ENCODE assay signal across 8 cellular contexts in genomic region chr19:41927810-41928192, GRCh38. TPM values are rescaled to one million over a fixed set of nuclear protein-coding genes. Genes with fewer than 3 reads are reported as not detected.
DNase-seq lines count a peak whose midpoint lies in the region.

No MANE protein-coding gene starts in this region.

- peaks cover 1% of the 10 kb centered on the region for H3K9me3 ChIP-seq in thymus (ENCODE audit: control insufficient read depth)

- H3K27ac Mint-ChIP-seq in activated naive CD4-positive, alpha-beta T cell treated with anti-CD3 and anti-CD28 coated beads, Interleukin-2, amount 10 ng/mL, durations not matched to agents 7 days and 5 days, result no peak overlapping the region

- CTCF ChIA-PET in activated naive CD4-positive, alpha-beta T cell treated with anti-CD3 and anti-CD28 coated beads, Interleukin-2, amount 10 ng/mL, durations not matched to agents 7 days and 5 days (lab: Charles Lee), result interaction anchor here (1.3 to 2.3 kb wide), 2 partner anchors 40 to 54 kb away, joined by 5 to 9 read pairs; no protein-coding TSS in a partner anchor

- H3K27me3 ChIP-seq in thymus (ENCODE audit: control insufficient read depth, insufficient read depth), result peaks cover 46% of the 10 kb centered on the region

- H3K4me1 Mint-ChIP-seq in activated naive CD4-positive, alpha-beta T cell treated with anti-CD3 and anti-CD28 coated beads, Interleukin-2, amount 10 ng/mL, durations not matched to agents 7 days and 5 days, result peaks cover 31% of the 10 kb centered on the region

- H3K27me3 Mint-ChIP-seq in activated naive CD4-positive, alpha-beta T cell treated with anti-CD3 and anti-CD28 coated beads, Interleukin-2, amount 10 ng/mL, durations not matched to agents 7 days and 5 days, result peaks cover 43% of the 10 kb centered on the region

- no peaks in the 10 kb centered on the region for H3K36me3 ChIP-seq in thymus (ENCODE audit: control insufficient read depth, insufficient read depth)

- 3% methylated on average over 36 of the region's 36 CpGs for WGBS in thymus

- H3K27ac ChIP-seq in thymus (ENCODE audit: low read depth) (no peak overlapping the region), caudate nucleus (ENCODE audit: low read depth, low read length) (no peak overlapping the region)

- peak overlapping the region; percentile 54 for H3K4me3 ChIP-seq in thymus (ENCODE audit: low read length)

- H3K4me1 ChIP-seq in thymus (ENCODE audit: control insufficient read depth, insufficient read depth, low read length), result peaks cover 14% of the 10 kb centered on the region

- DNase-seq in activated effector memory CD4-positive, alpha-beta T cell treated with anti-CD3 and anti-CD28 coated beads, Interleukin-2, amount 50 U/mL, for 16 hours, result peak; percentile 78
- no peak for DNase-seq in activated effector memory CD4-positive, alpha-beta T cell treated with Interleukin-2 at 50 U/mL for 16 hours
- peak; percentile 52 for DNase-seq in activated naive CD4-positive, alpha-beta T cell treated with anti-CD3 and anti-CD28 coated beads, Interleukin-2, amount 10 ng/mL, durations not matched to agents 7 days and 5 days
- peak; percentile 71 for DNase-seq in iPS-NIHi11 (ENCODE audit: low spot score)
- DNase-seq in caudate nucleus (lab: John Stamatoyannopoulos, UW), result no peak
- DNase-seq in head of caudate nucleus, result no peak
- DNase-seq in KG1 (lab: John Stamatoyannopoulos, UW), result no peak

- H3K36me3 Mint-ChIP-seq in activated naive CD4-positive, alpha-beta T cell treated with anti-CD3 and anti-CD28 coated beads, Interleukin-2, amount 10 ng/mL, durations not matched to agents 7 days and 5 days, result no peaks in the 10 kb centered on the region

- no peaks in the 10 kb centered on the region for H3K9me3 Mint-ChIP-seq in activated naive CD4-positive, alpha-beta T cell treated with anti-CD3 and anti-CD28 coated beads, Interleukin-2, amount 10 ng/mL, durations not matched to agents 7 days and 5 days

- intact Hi-C loops in head of caudate nucleus (cut with DNase I), result no loop called here

- H3K4me3 Mint-ChIP-seq in activated naive CD4-positive, alpha-beta T cell treated with anti-CD3 and anti-CD28 coated beads, Interleukin-2, amount 10 ng/mL, durations not matched to agents 7 days and 5 days, result no peak overlapping the region

RNA-seq across cellular contexts. Expression of gene ERFL, which starts 0.4 kb away (rescaled TPM):
- 3.5 TPM for polyA plus RNA-seq in thymus

RNA-seq across cellular contexts. Expression of gene RABAC1, which starts 31.3 kb away (rescaled TPM):
- polyA plus RNA-seq in thymus, result 111 TPM

RNA-seq across cellular contexts. Expression of gene ARHGEF1, which starts 44.8 kb away (rescaled TPM):
- 630 TPM for polyA plus RNA-seq in thymus

RNA-seq across cellular contexts. Expression of gene CD79A, which starts 50.7 kb away (rescaled TPM):
- 74.4 TPM for polyA plus RNA-seq in thymus

Comparison
In these comparisons a context has a peak if more than half of its experiments do, and no peak if none do; other contexts are left out.
1. DNase-seq: peak in activated effector memory CD4-positive, alpha-beta T cell treated with anti-CD3 and anti-CD28 coated beads, Interleukin-2, amount 50 U/mL, for 16 hours (single experiment), activated naive CD4-positive, alpha-beta T cell treated with anti-CD3 and anti-CD28 coated beads, Interleukin-2, amount 10 ng/mL, durations not matched to agents 7 days and 5 days (single experiment) and iPS-NIHi11 (single experiment); none in activated effector memory CD4-positive, alpha-beta T cell treated with Interleukin-2 at 50 U/mL for 16 hours (single experiment), caudate nucleus (0 of 61), head of caudate nucleus (0 of 42) and KG1 (single experiment).